8 cellular contexts compared by ENCODE assay signal in the genomic region with DNA sequence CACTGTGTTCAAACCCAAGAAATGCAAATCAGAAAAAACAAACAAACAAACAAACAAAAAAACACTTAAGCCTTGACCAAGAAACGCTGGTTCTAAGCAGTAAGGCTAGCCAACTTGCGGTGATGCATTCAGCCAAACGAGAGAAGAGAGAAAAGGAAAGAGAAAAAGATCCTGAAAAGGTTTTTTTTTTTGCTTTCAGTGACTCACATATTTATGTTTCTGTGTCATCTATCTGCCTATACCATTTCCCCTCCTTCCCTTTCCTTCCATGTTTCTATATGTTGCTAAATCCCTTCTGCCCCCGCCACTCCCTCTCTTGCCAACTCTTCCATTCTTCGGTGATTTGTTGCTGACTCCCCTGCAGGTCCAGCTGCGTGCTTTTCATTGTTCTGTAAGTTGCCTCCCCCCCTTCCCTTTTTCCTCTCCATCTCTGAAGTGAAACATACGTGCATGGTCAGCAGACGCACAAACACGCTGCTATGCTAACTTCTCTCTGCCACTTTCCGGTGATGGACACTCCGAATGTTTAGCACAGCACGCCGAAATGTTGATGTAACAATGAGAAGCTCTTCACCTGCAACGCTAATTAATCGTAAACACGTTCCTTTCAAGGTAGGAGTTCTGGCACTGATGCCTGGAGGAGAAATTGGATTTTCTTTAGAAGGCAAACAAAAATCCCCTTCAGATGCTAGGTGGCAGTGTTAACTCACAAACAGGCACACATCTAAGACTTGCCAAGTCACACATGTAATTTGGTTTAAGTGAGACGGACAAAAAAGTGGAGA.
A peak's percentile ranks its signal among the peaks of the same experiment; 100 is the strongest.
DNase-seq lines count a peak whose midpoint lies in the region; ATAC-seq and TF ChIP-seq lines count a peak whose summit lies in the region.

No MANE protein-coding gene starts in this region.

- DNase-seq in GM04503 (ENCODE audit: low read depth), result peak; percentile 4
- peak; percentile 46 for DNase-seq in NCI-H524 treated with DMSO at 0.1 percent for 48 hours (lab: John Stamatoyannopoulos, UW)
- DNase-seq in ecto neural progenitor cell (ENCODE audit: low spot score), result peak; percentile 57
- no peak for DNase-seq in mesothelial cell of epicardium (ENCODE audit: low spot score in 2 of 2, unreplicated experiment in 2 of 2)
- no peak for DNase-seq in GM19238 (ENCODE audit: insufficient read length, low spot score)
- no peak for DNase-seq in activated naive CD4-positive, alpha-beta T cell treated with anti-CD3 and anti-CD28 coated beads, Interleukin-2, amount 50 U/mL, for 72 hours (ENCODE audit: low spot score in 2 of 2)
- no peak for DNase-seq in stimulated activated CD4-positive, alpha-beta T cell treated with anti-CD3 and anti-CD28 coated beads, Interleukin-4, amount 100 ng/mL, for 24 hours

- H3K4me1 Mint-ChIP-seq in mesothelial cell of epicardium, result no peaks in the 10 kb centered on the region

- no peaks in the 10 kb centered on the region for H3K9me3 Mint-ChIP-seq in mesothelial cell of epicardium
- peaks cover 0 to 2% of the 10 kb centered on the region in 2 donors for H3K9me3 Mint-ChIP-seq in activated naive CD4-positive, alpha-beta T cell treated with anti-CD3 and anti-CD28 coated beads, Interleukin-2, amount 50 U/mL, for 72 hours

- peak; percentile 56 for ATAC-seq in HG02973 (IDR thresholded peaks at IDR 0.05; ENCODE audit: unreplicated experiment)
- ATAC-seq in activated naive CD4-positive, alpha-beta T cell treated with anti-CD3 and anti-CD28 coated beads, Interleukin-2, amount 50 U/mL, for 72 hours, result no peak

- H3K4me3 Mint-ChIP-seq in mesothelial cell of epicardium, result no peak overlapping the region

- H3K36me3 Mint-ChIP-seq in mesothelial cell of epicardium, result no peaks in the 10 kb centered on the region
- no peaks in the 10 kb centered on the region for H3K36me3 Mint-ChIP-seq in activated naive CD4-positive, alpha-beta T cell treated with anti-CD3 and anti-CD28 coated beads, Interleukin-2, amount 50 U/mL, for 72 hours

- no peaks in the 10 kb centered on the region for H3K27me3 Mint-ChIP-seq in mesothelial cell of epicardium (ENCODE audit: low read depth)

- H3K27ac Mint-ChIP-seq in mesothelial cell of epicardium, result no peak overlapping the region
- H3K27ac Mint-ChIP-seq in activated naive CD4-positive, alpha-beta T cell treated with anti-CD3 and anti-CD28 coated beads, Interleukin-2, amount 50 U/mL, for 72 hours, result no peak overlapping the region

- peak; percentile 19 for TF ChIP-seq CTCF in mesothelial cell of epicardium (IDR thresholded peaks at IDR 0.05; ENCODE audit: unreplicated experiment)

Comparison
In these comparisons a context has a peak if more than half of its experiments do, and no peak if none do; other contexts are left out.
1. DNase-seq: peak in GM04503 (single experiment), NCI-H524 treated with DMSO at 0.1 percent for 48 hours (single experiment) and ecto neural progenitor cell (single experiment); none in mesothelial cell of epicardium (0 of 2), GM19238 (single experiment), activated naive CD4-positive, alpha-beta T cell treated with anti-CD3 and anti-CD28 coated beads, Interleukin-2, amount 50 U/mL, for 72 hours (0 of 2) and stimulated activated CD4-positive, alpha-beta T cell treated with anti-CD3 and anti-CD28 coated beads, Interleukin-4, amount 100 ng/mL, for 24 hours (single experiment).